Comparison of ENCODE assay signal across 8 cellular contexts in the genomic region with DNA sequence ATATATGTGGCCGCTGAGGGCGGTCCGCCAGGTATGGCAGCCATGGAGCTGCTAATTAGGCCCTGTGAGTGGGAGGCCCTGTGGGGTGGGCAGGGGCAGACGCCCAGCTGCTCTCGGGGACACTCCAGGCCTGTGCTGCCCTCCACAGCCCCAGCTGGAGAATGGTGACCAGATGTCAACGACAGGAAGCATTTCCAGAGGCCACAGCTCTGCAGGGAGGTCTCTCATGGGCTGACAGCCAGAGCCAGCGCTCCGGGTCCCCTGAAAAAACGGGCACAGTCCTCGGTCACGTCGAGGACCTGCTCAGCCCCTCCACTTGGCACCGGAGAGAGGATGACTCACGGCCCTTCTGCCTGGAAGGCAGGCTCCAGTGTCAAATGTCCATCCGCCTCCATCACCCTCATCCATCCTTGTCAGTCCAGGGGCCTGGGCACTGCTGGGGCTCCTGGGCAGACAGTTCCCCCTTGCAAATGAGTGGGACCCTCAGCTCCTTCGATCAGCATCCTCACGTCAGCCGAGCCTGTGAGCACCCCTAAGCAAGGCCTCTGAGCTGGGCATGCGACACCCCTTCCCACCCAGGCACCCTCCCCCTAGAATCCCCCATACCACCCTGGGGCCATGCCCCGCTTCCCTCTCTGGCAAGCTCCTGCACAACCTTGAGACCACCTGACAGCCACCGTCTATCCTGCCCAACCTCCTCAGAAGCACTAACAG. TPM values are rescaled to one million over a fixed set of nuclear protein-coding genes. Genes with fewer than 3 reads are reported as not detected.
DNase-seq lines count a peak whose midpoint lies in the region; ATAC-seq, FAIRE-seq and TF ChIP-seq lines count a peak whose summit lies in the region.

No MANE protein-coding gene starts in this region.

- no peaks in the 10 kb centered on the region for H3K27me3 Mint-ChIP-seq in central memory CD8-positive, alpha-beta T cell
- H3K27me3 Mint-ChIP-seq in neural progenitor cell (ENCODE audit: insufficient read depth, low read depth), result peaks cover 7% of the 10 kb centered on the region

- no peak for ATAC-seq in central memory CD8-positive, alpha-beta T cell (replicated peaks; ENCODE audit: extremely low read depth, poor library complexity, severe bottlenecking)

- no peak for TF ChIP-seq CTCF in neural progenitor cell (IDR thresholded peaks at IDR 0.05)

- H3F3A ChIP-seq in neural progenitor cell (ENCODE audit: low read depth), result peaks cover 14% of the 10 kb centered on the region

- H2AFZ ChIP-seq in neural progenitor cell (replicated peaks), result no peak overlapping the region

- H3K4me2 ChIP-seq in neural progenitor cell, result peak overlapping the region; percentile 89

- H3K4me3 ChIP-seq in neural progenitor cell, result peak overlapping the region; percentile 76

- DNase-seq in EL, result peak; percentile 65
- DNase-seq in M059J (ENCODE audit: low read depth), result peak; percentile 79
- no peak for DNase-seq in central memory CD8-positive, alpha-beta T cell (ENCODE audit: low spot score in 2 of 2)
- DNase-seq in neural progenitor cell (ENCODE audit: low spot score), result no peak
- no peak for DNase-seq in kidney tubule cell (ENCODE audit: low spot score)
- no peak for DNase-seq in NOMO-1 treated with DMSO at 0.1 percent for 48 hours (lab: John Stamatoyannopoulos, UW; ENCODE audit: unreplicated experiment)
- no peak for DNase-seq in GM12891 (ENCODE audit: insufficient read length, low spot score)
- no peak for DNase-seq in activated gamma-delta T cell treated with Interleukin-2 at 50 U/mL for 16 hours

- no peak for FAIRE-seq in GM12891 (lab: Jason Lieb, UNC)

- H3K27ac ChIP-seq in neural progenitor cell, result no peak overlapping the region

- H3K27me3 ChIP-seq in neural progenitor cell, result no peaks in the 10 kb centered on the region

- TF ChIP-seq POLR2A in GM12891 (IDR thresholded peaks at IDR 0.05; ENCODE audit: low read depth, low read length), result no peak

- peaks cover 21% of the 10 kb centered on the region for H3K36me3 Mint-ChIP-seq in central memory CD8-positive, alpha-beta T cell (ENCODE audit: insufficient read depth)
- no peaks in the 10 kb centered on the region for H3K36me3 Mint-ChIP-seq in neural progenitor cell

- H3K9me3 ChIP-seq in neural progenitor cell (ENCODE audit: low read depth), result no peaks in the 10 kb centered on the region

- H4K20me1 ChIP-seq in neural progenitor cell (ENCODE audit: low read depth), result no peaks in the 10 kb centered on the region

- peak overlapping the region; percentile 89 for H3K4me3 Mint-ChIP-seq in central memory CD8-positive, alpha-beta T cell
- peak overlapping the region; percentile 87 for H3K4me3 Mint-ChIP-seq in neural progenitor cell

- H3K4me1 ChIP-seq in neural progenitor cell, result peaks cover 19% of the 10 kb centered on the region

- no peaks in the 10 kb centered on the region for H3K9me3 Mint-ChIP-seq in central memory CD8-positive, alpha-beta T cell
- no peaks in the 10 kb centered on the region for H3K9me3 Mint-ChIP-seq in neural progenitor cell

- peak overlapping the region; percentile 82 for H3K27ac Mint-ChIP-seq in central memory CD8-positive, alpha-beta T cell (ENCODE audit: low read depth)
- peak overlapping the region; percentile 89 for H3K27ac Mint-ChIP-seq in neural progenitor cell

- H3K9ac ChIP-seq in neural progenitor cell, result no peak overlapping the region

- peaks cover 64% of the 10 kb centered on the region for H3K4me1 Mint-ChIP-seq in central memory CD8-positive, alpha-beta T cell
- H3K4me1 Mint-ChIP-seq in neural progenitor cell, result peaks cover 37% of the 10 kb centered on the region

- H3K36me3 ChIP-seq in neural progenitor cell, result no peaks in the 10 kb centered on the region

- H3K79me2 ChIP-seq in neural progenitor cell (ENCODE audit: low read depth), result peaks cover 8% of the 10 kb centered on the region

TF ChIP-seq in GM12891, 5 proteins besides CTCF, POLR2A, EP300 and RAD21:
- TF ChIP-seq TAF1 (IDR thresholded peaks at IDR 0.05; ENCODE audit: low read depth, low read length), result no peak
- TF ChIP-seq POLR2AphosphoS5 (IDR thresholded peaks at IDR 0.05; ENCODE audit: low read depth, low read length), result no peak
- TF ChIP-seq POU2F2 (IDR thresholded peaks at IDR 0.05; ENCODE audit: low read depth, low read length), result no peak

RNA-seq across cellular contexts. Expression of gene BID, which starts 1.9 kb away (rescaled TPM):
- 40.7 and 76.3 TPM in 2 replicates for total RNA-seq in M059J (2014; rRNA removed; shearing (Covaris generic))
- total RNA-seq in neural progenitor cell (ENCODE audit: low replicate concordance), result 16.6 and 29.2 TPM in 2 replicates
- 150 TPM for polyA plus RNA-seq in GM12891 (2012; ENCODE audit: low read depth, missing spikeins)

Comparison
In these comparisons a context has a peak if more than half of its experiments do, and no peak if none do; other contexts are left out.
1. DNase-seq: peak in EL (single experiment) and M059J (single experiment); none in central memory CD8-positive, alpha-beta T cell (0 of 2), neural progenitor cell (single experiment), kidney tubule cell (single experiment), NOMO-1 treated with DMSO at 0.1 percent for 48 hours (single experiment), GM12891 (single experiment) and activated gamma-delta T cell treated with Interleukin-2 at 50 U/mL for 16 hours (single experiment).